1 cellular context compared by ENCODE assay signal in genomic region chr4:76209876-76210275, GRCh38.
TF ChIP-seq lines count a peak whose summit lies in the region.

No MANE protein-coding gene starts in this region.

TF ChIP-seq in GM23338, 12 proteins besides CTCF, POLR2A, EP300 and RAD21 (continued from another document):
- TF ChIP-seq NANOG (IDR thresholded peaks at IDR 0.05; ENCODE audit: borderline replicate concordance) (no peak), EZH2phosphoT487 (IDR thresholded peaks at IDR 0.05; ENCODE audit: unreplicated experiment) (no peak), POLR2AphosphoS5 (IDR thresholded peaks at IDR 0.05; ENCODE audit: low read depth) (no peak)
